In genomic region chr6:100678027-100678426, GRCh38 we compare ENCODE assay signal across 1 cellular context.
TF ChIP-seq lines count a peak whose summit lies in the region.

No MANE protein-coding gene starts in this region.

TF ChIP-seq in neural cell, 6 proteins besides CTCF, POLR2A, EP300 and RAD21 (continued from another document):
- TF ChIP-seq REST (IDR thresholded peaks at IDR 0.05; ENCODE audit: borderline replicate concordance), result no peak
